Comparison of ENCODE assay signal across 27 cellular contexts in the genomic region with DNA sequence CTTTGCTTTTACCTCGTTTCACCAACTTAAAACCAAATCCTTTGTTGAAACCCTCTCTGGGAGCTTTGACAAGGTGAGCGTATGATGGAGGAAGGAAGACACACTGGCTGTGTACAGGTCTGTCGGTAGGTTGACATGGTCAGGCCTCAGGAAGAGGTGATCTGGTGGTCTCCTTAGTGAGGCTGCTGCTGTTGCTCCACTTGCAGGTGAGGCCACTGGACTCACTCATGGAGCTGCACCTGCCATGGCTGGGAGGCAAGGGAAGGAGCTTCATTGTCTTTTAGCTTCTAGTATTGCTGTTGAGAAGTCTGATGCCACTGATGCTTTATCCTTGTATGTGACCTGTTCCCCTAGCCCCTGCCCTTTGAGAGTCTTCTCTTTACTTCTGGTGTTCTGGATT.
"Had no signal": no experiment of that assay in that cellular context is flagged by ENCODE, and none has a peak within 500 bp of the region (broad histone marks: within the 10 kb centered on the region; RNA-seq: fewer than 3 reads in every experiment).

No MANE protein-coding gene starts in this region.

- ATAC-seq: K562 had no signal

- H2AFZ ChIP-seq: PC-9 had no signal

- H3K4me3 ChIP-seq: K562, PC-9, SJSA1, SK-N-MC had no signal

- DNase-seq: Kasumi-1; MV-4-11; NCI-H1048; NCI-H1105; NCI-H1417; NCI-H1436 treated with DMSO at 0.1 percent for 48 hours; NCI-H1694; NCI-H187 treated with DMSO at 0.1 percent for 48 hours; NCI-H2029 treated with DMSO at 0.1 percent for 48 hours; NCI-H2227 treated with DMSO at 0.1 percent for 48 hours; NCI-H446; NCI-H510A; NCI-H524 treated with DMSO at 0.1 percent for 48 hours; NCI-H69; NCI-H774; NK-92 treated with Interleukin-12 subunit alpha and Interleukin-12 subunit beta, amount 100 ng/mL, for 24 hours; OCI-M1; PC-9; Right ventricle myocardium superior; RPMI8226; SIG-M5 had no signal

- H3K4me1 ChIP-seq: SJSA1 had no signal

- H3K27me3 ChIP-seq: SJSA1 had no signal

- H3K9me3 ChIP-seq: SJSA1 had no signal

- H3K36me3 ChIP-seq: SJSA1 had no signal

- H3K9ac ChIP-seq: KMS-11 had no signal

- H3K27ac ChIP-seq: HL-60, KMS-11, PC-9, SJSA1, SK-N-MC had no signal

- H3K4me3 Mint-ChIP-seq: IgD-negative memory B cell had no signal

- H3K27ac Mint-ChIP-seq: IgD-negative memory B cell had no signal

- H3K4me2 ChIP-seq: PC-9 had no signal

- H3K9me3 Mint-ChIP-seq: IgD-negative memory B cell had no signal
